13 cellular contexts compared by ENCODE assay signal in genomic region chr2:9897796-9898195, GRCh38. TPM values are rescaled to one million over a fixed set of nuclear protein-coding genes. Genes with fewer than 3 reads are reported as not detected.
A peak's percentile ranks its signal among the peaks of the same experiment; 100 is the strongest.
DNase-seq lines count a peak whose midpoint lies in the region; ATAC-seq and TF ChIP-seq lines count a peak whose summit lies in the region.
"Had no signal": no experiment of that assay in that cellular context is flagged by ENCODE, and none has a peak within 500 bp of the region (broad histone marks: within the 10 kb centered on the region; RNA-seq: fewer than 3 reads in every experiment).

No MANE protein-coding gene starts in this region.

- TF ChIP-seq CTCF in parathyroid adenoma (IDR thresholded peaks at IDR 0.05): no peak
- no peak for TF ChIP-seq CTCF in CD8-positive, alpha-beta T cell (IDR thresholded peaks at IDR 0.05)

- no peaks in the 10 kb centered on the region for H3K36me3 ChIP-seq in parathyroid adenoma (ENCODE audit: control insufficient read depth, insufficient read depth, low read length)
- H3K36me3 ChIP-seq in CD8-positive, alpha-beta T cell (ENCODE audit: insufficient read depth, low read length): no peaks in the 10 kb centered on the region

- no peaks in the 10 kb centered on the region for H3K79me2 ChIP-seq in parathyroid adenoma

- no peak overlapping the region for H3K9ac ChIP-seq in parathyroid adenoma

- H3K9me3 ChIP-seq in parathyroid adenoma (ENCODE audit: control insufficient read depth, low read length): no peaks in the 10 kb centered on the region
- H3K9me3 ChIP-seq in CD8-positive, alpha-beta T cell (ENCODE audit: low read length): no peaks in the 10 kb centered on the region
- H3K9me3 ChIP-seq: Caco-2, heart right ventricle had no signal

- no peak overlapping the region for H3K4me2 ChIP-seq in parathyroid adenoma (ENCODE audit: low read length)

- H3K27me3 ChIP-seq in parathyroid adenoma (ENCODE audit: control insufficient read depth, insufficient read depth, low read length): no peaks in the 10 kb centered on the region
- no peaks in the 10 kb centered on the region for H3K27me3 ChIP-seq in CD8-positive, alpha-beta T cell (ENCODE audit: insufficient read depth, low read length)
- H3K27me3 ChIP-seq: heart right ventricle had no signal

- H3K4me1 ChIP-seq in parathyroid adenoma: peaks cover 16% of the 10 kb centered on the region
- no peaks in the 10 kb centered on the region for H3K4me1 ChIP-seq in CD8-positive, alpha-beta T cell (ENCODE audit: insufficient read depth, low read length)
- H3K4me1 ChIP-seq: Caco-2 had no signal

- H3K27ac ChIP-seq in epithelial cell of prostate (peak overlapping the region; percentile 99), parathyroid adenoma (peak overlapping the region; percentile 36)
- H3K27ac ChIP-seq in CD8-positive, alpha-beta T cell (ENCODE audit: low read depth, low read length): no peak overlapping the region

- H3K4me3 ChIP-seq in parathyroid adenoma (ENCODE audit: low read depth, low read length): no peak overlapping the region
- H3K4me3 ChIP-seq in CD8-positive, alpha-beta T cell (ENCODE audit: low read depth, low read length): no peak overlapping the region
- H3K4me3 ChIP-seq: heart right ventricle had no signal

- no peak overlapping the region for H2AFZ ChIP-seq in parathyroid adenoma

- DNase-seq in EL (peak; percentile 29), NCI-H446 treated with DMSO at 0.1 percent for 48 hours (lab: John Stamatoyannopoulos, UW) (peak; percentile 66), epithelial cell of prostate (ENCODE audit: low read depth, low spot score) (no peak), AML-193 (lab: John Stamatoyannopoulos, UW) (no peak), MV-4-11 (lab: John Stamatoyannopoulos, UW) (no peak)
- no peak for DNase-seq in CD8-positive, alpha-beta T cell
- DNase-seq: activated CD8-positive, alpha-beta T cell treated with anti-CD3 and anti-CD28 coated beads, Interleukin-2, amount 10 ng/mL, durations not matched to agents 7 days and 5 days; Caco-2; NCI-H1417; SHP77 had no signal

- intact Hi-C loops in CD8-positive, alpha-beta T cell (cut with DNase I, micrococcal nuclease): loop anchor here in 1 of 2 experiments (10.0 kb wide), 1 partner anchor 83 kb away; no protein-coding TSS in a partner anchor

- H3K9me3 Mint-ChIP-seq in CD8-positive, alpha-beta T cell: no peaks in the 10 kb centered on the region

- no peaks in the 10 kb centered on the region for H3K27me3 Mint-ChIP-seq in CD8-positive, alpha-beta T cell (ENCODE audit: low read depth)

- H3K36me3 Mint-ChIP-seq in CD8-positive, alpha-beta T cell: peaks cover 23% of the 10 kb centered on the region

- POLR2A ChIA-PET in CD8-positive, alpha-beta T cell (lab: Charles Lee): interaction anchor here (1.1 kb wide), 1 partner anchor 430 kb away, joined by 3 read pairs; no protein-coding TSS in a partner anchor

- ATAC-seq in CD8-positive, alpha-beta T cell: no peak
- ATAC-seq in GM21515 (IDR thresholded peaks at IDR 0.05; ENCODE audit: unreplicated experiment): no peak

- H3K4me3 Mint-ChIP-seq in CD8-positive, alpha-beta T cell: no peak overlapping the region
- H3K4me3 Mint-ChIP-seq: activated CD8-positive, alpha-beta T cell treated with anti-CD3 and anti-CD28 coated beads, Interleukin-2, amount 10 ng/mL, durations not matched to agents 7 days and 5 days had no signal

- CTCF ChIA-PET in CD8-positive, alpha-beta T cell (lab: Charles Lee): interaction anchor here (1.0 kb wide), 1 partner anchor 13 kb away, joined by 4 read pairs; no protein-coding TSS in a partner anchor

- H3K27ac Mint-ChIP-seq in CD8-positive, alpha-beta T cell: no peak overlapping the region
- H3K27ac Mint-ChIP-seq: activated CD8-positive, alpha-beta T cell treated with anti-CD3 and anti-CD28 coated beads, Interleukin-2, amount 10 ng/mL, durations not matched to agents 7 days and 5 days had no signal

- peaks cover 12% of the 10 kb centered on the region for H3K4me1 Mint-ChIP-seq in CD8-positive, alpha-beta T cell (ENCODE audit: low read depth)

RNA-seq across cellular contexts. Expression of gene GRHL1, which starts 53.7 kb away (rescaled TPM):
- total RNA-seq in CD8-positive, alpha-beta T cell: under 1 TPM; 0.76 to 0.86 TPM

RNA-seq across cellular contexts. Expression of gene TAF1B, which starts 54.5 kb away (rescaled TPM):
- total RNA-seq in CD8-positive, alpha-beta T cell: 10 to 100 TPM; 13.3 to 15.8 TPM

Comparison
In these comparisons a context has a peak if more than half of its experiments do, and no peak if none do; other contexts are left out.
1. DNase-seq: peak in EL (single experiment) and NCI-H446 treated with DMSO at 0.1 percent for 48 hours (single experiment); none in epithelial cell of prostate (single experiment), CD8-positive, alpha-beta T cell (0 of 7), AML-193 (0 of 2) and MV-4-11 (single experiment).